Comparison of ENCODE assay signal across 12 cellular contexts in the genomic region with DNA sequence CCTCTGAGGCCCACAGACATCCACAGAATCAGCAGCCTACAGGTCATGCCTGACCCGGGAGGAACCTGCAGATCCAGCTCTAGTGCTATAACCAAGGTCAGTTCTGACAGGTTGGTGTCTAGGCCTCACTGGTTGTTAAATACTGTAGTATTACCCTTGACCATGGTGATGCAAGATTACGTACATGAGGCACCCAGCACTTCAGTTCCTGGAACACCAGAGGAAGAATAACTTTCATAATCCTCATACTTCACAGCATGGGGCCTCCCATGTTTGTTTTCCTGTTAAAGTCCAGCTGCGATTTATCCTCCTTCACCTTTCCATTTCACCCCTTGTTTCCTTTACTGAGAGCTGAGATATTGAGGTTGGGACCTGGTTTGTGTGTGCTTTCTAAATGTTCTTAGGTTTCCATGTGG. TPM values are rescaled to one million over a fixed set of nuclear protein-coding genes. Genes with fewer than 3 reads are reported as not detected.
DNase-seq lines count a peak whose midpoint lies in the region; ATAC-seq and TF ChIP-seq lines count a peak whose summit lies in the region.
"Had no signal": no experiment of that assay in that cellular context is flagged by ENCODE, and none has a peak within 500 bp of the region (broad histone marks: within the 10 kb centered on the region; RNA-seq: fewer than 3 reads in every experiment).

No MANE protein-coding gene starts in this region.

- H3K9me3 ChIP-seq in subcutaneous abdominal adipose tissue (ENCODE audit: control insufficient read depth in 5 of 5, low read length in 5 of 5) (no peaks in the 10 kb centered on the region), testis (no peaks in the 10 kb centered on the region)
- H3K9me3 ChIP-seq: BLaER1 treated with 17β-estradiol and CSF1 and Interleukin-3, amounts not matched to agents 10 nM and 100 nM; tibial nerve had no signal

- no peaks in the 10 kb centered on the region for H3K36me3 ChIP-seq in subcutaneous abdominal adipose tissue (ENCODE audit: control insufficient read depth in 5 of 5, insufficient read depth in 5 of 5, low read length in 5 of 5)
- no peaks in the 10 kb centered on the region for H3K36me3 ChIP-seq in testis (ENCODE audit: low read depth, missing control alignments)
- H3K36me3 ChIP-seq: BLaER1 treated with 17β-estradiol and CSF1 and Interleukin-3, amounts not matched to agents 10 nM and 100 nM; tibial nerve had no signal

- intact Hi-C loops in Right ventricle myocardium superior (cut with DNase I) (no loop called here), Right ventricle myocardium inferior (cut with DNase I) (no loop called here), testis (cut with DNase I; ENCODE audit: low total_unique reads) (no loop called here)

- no peaks in the 10 kb centered on the region for H3K27me3 ChIP-seq in subcutaneous abdominal adipose tissue (ENCODE audit: control insufficient read depth in 5 of 5, insufficient read depth in 4 of 5, low read length in 5 of 5)
- no peaks in the 10 kb centered on the region for H3K27me3 ChIP-seq in testis
- H3K27me3 ChIP-seq: BLaER1 treated with 17β-estradiol and CSF1 and Interleukin-3, amounts not matched to agents 10 nM and 100 nM; tibial nerve had no signal

- 85 to 88% methylated on average over 3 of the region's 3 CpGs for WGBS in testis, 2 donors

- H3K4me3 ChIP-seq in fibroblast of the aortic adventitia (ENCODE audit: low read depth, low read length) (no peak overlapping the region), subcutaneous abdominal adipose tissue (ENCODE audit: low read depth in 1 of 5, low read length in 5 of 5) (no peak overlapping the region), coronary artery (no peak overlapping the region), testis (no peak overlapping the region)
- H3K4me3 ChIP-seq: BLaER1 treated with 17β-estradiol and CSF1 and Interleukin-3, amounts not matched to agents 10 nM and 100 nM; tibial nerve had no signal

- ATAC-seq in Right ventricle myocardium superior (ENCODE audit: poor library complexity) (peak; percentile 37), Right ventricle myocardium inferior (no peak)
- ATAC-seq: activated T-helper 17 cell treated with anti-CD3 and anti-CD28 coated beads, Interleukin-2, amount 50 U/mL, for 72 hours had no signal

- no peak overlapping the region for H3K9ac ChIP-seq in subcutaneous abdominal adipose tissue (ENCODE audit: low read length in 5 of 5)
- H3K9ac ChIP-seq: BLaER1 treated with 17β-estradiol and CSF1 and Interleukin-3, amounts not matched to agents 10 nM and 100 nM had no signal

- TF ChIP-seq POLR2A in testis (IDR thresholded peaks at IDR 0.05): no peak

- TF ChIP-seq CTCF in fibroblast of the aortic adventitia (IDR thresholded peaks at IDR 0.05; ENCODE audit: insufficient read depth, low read length) (no peak), coronary artery (IDR thresholded peaks at IDR 0.05) (no peak), testis (IDR thresholded peaks at IDR 0.05) (no peak)

- H3K4me1 ChIP-seq in subcutaneous abdominal adipose tissue (ENCODE audit: control insufficient read depth in 5 of 5, insufficient read depth in 5 of 5, low read length in 5 of 5): peaks cover 2 to 38% (median 35%) of the 10 kb centered on the region in 5 donors
- H3K4me1 ChIP-seq in testis: peaks cover 7% of the 10 kb centered on the region

- H3K27ac ChIP-seq in subcutaneous abdominal adipose tissue (ENCODE audit: low read depth, low read length): peak overlapping the region; percentile 46
- no peak overlapping the region for H3K27ac ChIP-seq in coronary artery
- no peak overlapping the region for H3K27ac ChIP-seq in testis
- H3K27ac ChIP-seq: BLaER1 treated with 17β-estradiol and CSF1 and Interleukin-3, amounts not matched to agents 10 nM and 100 nM; tibial nerve had no signal

- DNase-seq in Right ventricle myocardium superior (no peak), Right ventricle myocardium inferior (ENCODE audit: missing footprints) (no peak), OCI-M1 (lab: John Stamatoyannopoulos, UW) (peak; percentile 78), fibroblast of the aortic adventitia (ENCODE audit: low read depth) (peak; percentile 30), DMS79 (lab: John Stamatoyannopoulos, UW) (no peak), coronary artery (ENCODE audit: low spot score) (no peak), testis (no peak)
- DNase-seq: MM.1S had no signal

RNA-seq across cellular contexts. Expression of a gene that starts 34.4 kb away (rescaled TPM):
- 7.6 TPM for total RNA-seq in Right ventricle myocardium superior
- total RNA-seq in Right ventricle myocardium inferior: 8.9 TPM
- total RNA-seq in fibroblast of the aortic adventitia (ENCODE audit: low replicate concordance): 8.3 and 24.4 TPM in 2 replicates
- total RNA-seq in testis: 10 to 100 TPM; 15.5 to 18.0 TPM
- 10.2 TPM for polyA plus RNA-seq in testis (ENCODE audit: insufficient read depth, low read depth, low replicate concordance)

Comparison
In these comparisons a context has a peak if more than half of its experiments do, and no peak if none do; other contexts are left out.
1. DNase-seq: peak in OCI-M1 (single experiment) and fibroblast of the aortic adventitia (single experiment); none in Right ventricle myocardium superior (single experiment), Right ventricle myocardium inferior (single experiment), DMS79 (single experiment), coronary artery (single experiment) and testis (single experiment).